In the genomic region with DNA sequence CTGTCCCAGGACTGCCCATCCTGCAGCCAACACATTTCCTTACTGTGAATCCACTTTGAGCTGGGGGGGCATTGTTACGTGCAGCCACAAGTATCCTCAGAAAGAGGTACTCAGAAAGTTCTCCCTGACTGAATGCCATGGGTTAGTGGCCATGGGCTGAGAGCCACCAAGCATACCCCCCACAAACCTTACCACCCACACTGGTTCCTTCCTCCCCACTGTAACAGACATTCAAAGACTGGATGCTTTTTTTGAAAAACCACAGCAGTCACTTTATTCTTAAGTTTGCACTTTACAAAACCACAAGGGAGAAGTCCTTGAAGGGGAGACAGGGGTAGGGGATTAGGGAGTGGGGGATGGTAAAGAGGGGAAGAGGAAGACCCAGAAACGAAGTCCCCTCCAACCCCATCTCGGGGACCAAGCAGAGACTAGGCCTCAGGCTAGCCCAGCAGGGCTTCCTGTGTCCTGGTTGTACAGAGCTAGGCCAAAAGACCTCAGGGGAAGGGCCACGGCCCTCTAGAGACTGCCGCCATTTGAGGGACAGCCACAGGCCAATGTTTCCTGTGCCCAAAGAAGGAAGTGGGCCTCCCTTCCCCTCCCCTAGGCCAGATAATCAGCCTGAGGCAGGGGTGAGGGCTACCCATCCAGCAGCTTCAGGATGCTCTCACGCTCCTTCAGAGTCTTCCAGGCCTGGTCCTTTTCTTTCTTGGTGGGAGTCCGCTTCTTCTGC, we compare ENCODE assay signal across 8 cellular contexts. TPM values are rescaled to one million over a fixed set of nuclear protein-coding genes. Genes with fewer than 3 reads are reported as not detected.
DNase-seq lines count a peak whose midpoint lies in the region; ATAC-seq and TF ChIP-seq lines count a peak whose summit lies in the region.

No MANE protein-coding gene starts in this region.

- peak overlapping the region; percentile 73 to 95 (median 82) for H3K27ac ChIP-seq in BLaER1 treated with 17β-estradiol and CSF1 and Interleukin-3, amounts not matched to agents 10 nM and 100 nM
- H3K27ac ChIP-seq in KMS-11: peak overlapping the region; percentile 37; the same call in 1 of the 2 replicates

- H2AFZ ChIP-seq in KMS-11 (ENCODE audit: low read depth): no peak overlapping the region

- DNase-seq in activated T-helper 2 cell treated with anti-CD3 and anti-CD28 coated beads, Interferon-gamma antibody, Interleukin-2, Interleukin-4, amounts not matched to agents 10 μg/mL and 5 μg/mL and 100 μg/mL, durations not matched to agents 14 hours and 24 hours and 36 hours (ENCODE audit: low spot score): peak; percentile 28
- DNase-seq in natural killer cell treated with Interleukin-12 subunit alpha and Interleukin-12 subunit beta and Interleukin-15 and Interleukin-18, amount 100 ng/mL, for 72 hours (ENCODE audit: low spot score): peak; percentile 76
- no peak for DNase-seq in chondrocyte (ENCODE audit: low spot score)
- DNase-seq in NCI-H1930 (lab: John Stamatoyannopoulos, UW): no peak
- no peak for DNase-seq in NCI-H2107 treated with DMSO at 0.1 percent for 48 hours (lab: John Stamatoyannopoulos, UW; ENCODE audit: unreplicated experiment)

- H3K27me3 ChIP-seq in BLaER1 treated with 17β-estradiol and CSF1 and Interleukin-3, amounts not matched to agents 10 nM and 100 nM: peaks cover 0 to 33% (median 0%) of the 10 kb centered on the region in 11 experiments; a peak in 6 of 22 replicates
- H3K27me3 ChIP-seq in KMS-11 (ENCODE audit: insufficient read depth, low read depth): no peaks in the 10 kb centered on the region

- H3K9me3 Mint-ChIP-seq in activated T-helper 2 cell treated with anti-CD3 and anti-CD28 coated beads, Interferon-gamma antibody, Interleukin-2, Interleukin-4, amounts not matched to agents 10 μg/mL and 5 μg/mL and 100 μg/mL, durations not matched to agents 14 hours and 24 hours and 36 hours: no peaks in the 10 kb centered on the region
- no peaks in the 10 kb centered on the region for H3K9me3 Mint-ChIP-seq in natural killer cell treated with Interleukin-12 subunit alpha and Interleukin-12 subunit beta and Interleukin-15 and Interleukin-18, amount 100 ng/mL, for 72 hours
- no peaks in the 10 kb centered on the region for H3K9me3 Mint-ChIP-seq in chondrocyte (ENCODE audit: low read depth)

- peaks cover 0 to 16% (median 0%) of the 10 kb centered on the region in 11 experiments; a peak in 6 of 22 replicates for H4K20me1 ChIP-seq in BLaER1 treated with 17β-estradiol and CSF1 and Interleukin-3, amounts not matched to agents 10 nM and 100 nM
- no peaks in the 10 kb centered on the region for H4K20me1 ChIP-seq in KMS-11 (ENCODE audit: insufficient read depth)

- H3K79me2 ChIP-seq in KMS-11 (ENCODE audit: insufficient read depth, low read depth): no peaks in the 10 kb centered on the region

- H3K36me3 Mint-ChIP-seq in activated T-helper 2 cell treated with anti-CD3 and anti-CD28 coated beads, Interferon-gamma antibody, Interleukin-2, Interleukin-4, amounts not matched to agents 10 μg/mL and 5 μg/mL and 100 μg/mL, durations not matched to agents 14 hours and 24 hours and 36 hours (ENCODE audit: low read depth): peaks cover 49% of the 10 kb centered on the region
- H3K36me3 Mint-ChIP-seq in natural killer cell treated with Interleukin-12 subunit alpha and Interleukin-12 subunit beta and Interleukin-15 and Interleukin-18, amount 100 ng/mL, for 72 hours: peaks cover 13% of the 10 kb centered on the region
- H3K36me3 Mint-ChIP-seq in chondrocyte (ENCODE audit: low read depth): peaks cover 13% of the 10 kb centered on the region

- no peaks in the 10 kb centered on the region for H3K9me3 ChIP-seq in BLaER1 treated with 17β-estradiol and CSF1 and Interleukin-3, amounts not matched to agents 10 nM and 100 nM (replicated peaks in 1 of 11)

- H3K4me2 ChIP-seq in BLaER1 treated with 17β-estradiol and CSF1 and Interleukin-3, amounts not matched to agents 10 nM and 100 nM: peak overlapping the region; percentile 75 to 95 (median 90)
- H3K4me2 ChIP-seq in KMS-11: peak overlapping the region; percentile 77

- peak overlapping the region; percentile 98 for H3K27ac Mint-ChIP-seq in activated T-helper 2 cell treated with anti-CD3 and anti-CD28 coated beads, Interferon-gamma antibody, Interleukin-2, Interleukin-4, amounts not matched to agents 10 μg/mL and 5 μg/mL and 100 μg/mL, durations not matched to agents 14 hours and 24 hours and 36 hours
- H3K27ac Mint-ChIP-seq in natural killer cell treated with Interleukin-12 subunit alpha and Interleukin-12 subunit beta and Interleukin-15 and Interleukin-18, amount 100 ng/mL, for 72 hours: peak overlapping the region; percentile 93 to 99
- no peak overlapping the region for H3K27ac Mint-ChIP-seq in chondrocyte (ENCODE audit: unreplicated experiment)

- TF ChIP-seq CTCF in KMS-11 (conservative IDR thresholded peaks at IDR 0.05; ENCODE audit: low read depth, low read length) (no peak), chondrocyte (IDR thresholded peaks at IDR 0.05) (no peak)

- peaks cover 1 to 28% (median 11%) of the 10 kb centered on the region in 11 experiments; a peak in 15 of 22 replicates for H3K36me3 ChIP-seq in BLaER1 treated with 17β-estradiol and CSF1 and Interleukin-3, amounts not matched to agents 10 nM and 100 nM
- H3K36me3 ChIP-seq in KMS-11 (ENCODE audit: insufficient read depth): no peaks in the 10 kb centered on the region

- H3K4me3 Mint-ChIP-seq in activated T-helper 2 cell treated with anti-CD3 and anti-CD28 coated beads, Interferon-gamma antibody, Interleukin-2, Interleukin-4, amounts not matched to agents 10 μg/mL and 5 μg/mL and 100 μg/mL, durations not matched to agents 14 hours and 24 hours and 36 hours (ENCODE audit: low read depth): peak overlapping the region; percentile 62
- peak overlapping the region; percentile 59 for H3K4me3 Mint-ChIP-seq in natural killer cell treated with Interleukin-12 subunit alpha and Interleukin-12 subunit beta and Interleukin-15 and Interleukin-18, amount 100 ng/mL, for 72 hours
- no peak overlapping the region for H3K4me3 Mint-ChIP-seq in chondrocyte (ENCODE audit: unreplicated experiment)

- ATAC-seq in GM19397 (IDR thresholded peaks at IDR 0.05; ENCODE audit: unreplicated experiment): peak; percentile 57
- ATAC-seq in natural killer cell treated with Interleukin-12 subunit alpha and Interleukin-12 subunit beta and Interleukin-15 and Interleukin-18, amount 100 ng/mL, for 72 hours: peak; percentile 82 to 85

- intact Hi-C loops in activated T-helper 2 cell treated with anti-CD3 and anti-CD28 coated beads, Interferon-gamma antibody, Interleukin-2, Interleukin-4, amounts not matched to agents 10 μg/mL and 5 μg/mL and 100 μg/mL, durations not matched to agents 14 hours and 24 hours and 36 hours (cut with micrococcal nuclease): loop anchor here (2.0 kb wide), 2 partner anchors 29 to 49 kb away; a partner anchor contains a TSS

- H3K9ac ChIP-seq in BLaER1 treated with 17β-estradiol and CSF1 and Interleukin-3, amounts not matched to agents 10 nM and 100 nM: peak overlapping the region; percentile 55 to 80 (median 71)
- H3K9ac ChIP-seq in KMS-11: peak overlapping the region; percentile 8; the same call in 1 of the 2 replicates

- peaks cover 52 to 68% (median 59%) of the 10 kb centered on the region in 10 experiments for H3K4me1 ChIP-seq in BLaER1 treated with 17β-estradiol and CSF1 and Interleukin-3, amounts not matched to agents 10 nM and 100 nM
- peaks cover 20% of the 10 kb centered on the region for H3K4me1 ChIP-seq in KMS-11 (ENCODE audit: low read depth, poor library complexity, severe bottlenecking)

- peak overlapping the region in 8 of 10 experiments; percentile 12 to 35 (median 24); a peak in 10 of 20 replicates for H3K4me3 ChIP-seq in BLaER1 treated with 17β-estradiol and CSF1 and Interleukin-3, amounts not matched to agents 10 nM and 100 nM
- H3K4me3 ChIP-seq in KMS-11 (IDR thresholded peaks at IDR 0.05; ENCODE audit: insufficient read depth, low read depth, low read length): no peak overlapping the region

- peaks cover 58% of the 10 kb centered on the region for H3K4me1 Mint-ChIP-seq in activated T-helper 2 cell treated with anti-CD3 and anti-CD28 coated beads, Interferon-gamma antibody, Interleukin-2, Interleukin-4, amounts not matched to agents 10 μg/mL and 5 μg/mL and 100 μg/mL, durations not matched to agents 14 hours and 24 hours and 36 hours (ENCODE audit: low read depth)
- H3K4me1 Mint-ChIP-seq in natural killer cell treated with Interleukin-12 subunit alpha and Interleukin-12 subunit beta and Interleukin-15 and Interleukin-18, amount 100 ng/mL, for 72 hours (ENCODE audit: low read depth in 2 of 2): peaks cover 53% of the 10 kb centered on the region in 2 donors
- peaks cover 13% of the 10 kb centered on the region for H3K4me1 Mint-ChIP-seq in chondrocyte (ENCODE audit: low read depth)

- no peaks in the 10 kb centered on the region for H3K27me3 Mint-ChIP-seq in activated T-helper 2 cell treated with anti-CD3 and anti-CD28 coated beads, Interferon-gamma antibody, Interleukin-2, Interleukin-4, amounts not matched to agents 10 μg/mL and 5 μg/mL and 100 μg/mL, durations not matched to agents 14 hours and 24 hours and 36 hours (ENCODE audit: low read depth)
- H3K27me3 Mint-ChIP-seq in natural killer cell treated with Interleukin-12 subunit alpha and Interleukin-12 subunit beta and Interleukin-15 and Interleukin-18, amount 100 ng/mL, for 72 hours: no peaks in the 10 kb centered on the region
- H3K27me3 Mint-ChIP-seq in chondrocyte (ENCODE audit: low read depth): no peaks in the 10 kb centered on the region

RNA-seq across cellular contexts. Expression of a gene that starts 10.1 kb away (rescaled TPM):
- total RNA-seq in activated T-helper 2 cell treated with anti-CD3 and anti-CD28 coated beads, Interferon-gamma antibody, Interleukin-2, Interleukin-4, amounts not matched to agents 10 μg/mL and 5 μg/mL and 100 μg/mL, durations not matched to agents 14 hours and 24 hours and 36 hours: 113 and 116 TPM in 2 replicates
- 10 to 100 TPM; 19.8 to 24.4 TPM for total RNA-seq in natural killer cell treated with Interleukin-12 subunit alpha and Interleukin-12 subunit beta and Interleukin-15 and Interleukin-18, amount 100 ng/mL, for 72 hours
- 9.7 to 20.9 TPM (median 19.3 TPM) in 3 replicates for total RNA-seq in chondrocyte

RNA-seq across cellular contexts. Expression of a gene that starts 12.4 kb away (rescaled TPM):
- 86.6 and 89.2 TPM in 2 replicates for total RNA-seq in activated T-helper 2 cell treated with anti-CD3 and anti-CD28 coated beads, Interferon-gamma antibody, Interleukin-2, Interleukin-4, amounts not matched to agents 10 μg/mL and 5 μg/mL and 100 μg/mL, durations not matched to agents 14 hours and 24 hours and 36 hours
- total RNA-seq in natural killer cell treated with Interleukin-12 subunit alpha and Interleukin-12 subunit beta and Interleukin-15 and Interleukin-18, amount 100 ng/mL, for 72 hours: 10 to 100 TPM; 58.3 to 65.6 TPM
- total RNA-seq in chondrocyte: 42.2 to 69.9 TPM (median 69.6 TPM) in 3 replicates

RNA-seq across cellular contexts. Expression of a gene that starts 13.0 kb away (rescaled TPM):
- total RNA-seq in activated T-helper 2 cell treated with anti-CD3 and anti-CD28 coated beads, Interferon-gamma antibody, Interleukin-2, Interleukin-4, amounts not matched to agents 10 μg/mL and 5 μg/mL and 100 μg/mL, durations not matched to agents 14 hours and 24 hours and 36 hours: 253 and 268 TPM in 2 replicates
- 100 to 1,000 TPM; 323 to 381 TPM for total RNA-seq in natural killer cell treated with Interleukin-12 subunit alpha and Interleukin-12 subunit beta and Interleukin-15 and Interleukin-18, amount 100 ng/mL, for 72 hours
- total RNA-seq in chondrocyte: 150 to 179 TPM (median 177 TPM) in 3 replicates

RNA-seq across cellular contexts. Expression of a gene that starts 30.1 kb away (rescaled TPM):
- total RNA-seq in activated T-helper 2 cell treated with anti-CD3 and anti-CD28 coated beads, Interferon-gamma antibody, Interleukin-2, Interleukin-4, amounts not matched to agents 10 μg/mL and 5 μg/mL and 100 μg/mL, durations not matched to agents 14 hours and 24 hours and 36 hours: 33.0 and 38.4 TPM in 2 replicates
- 10 to 100 TPM; 35.9 to 42.5 TPM for total RNA-seq in natural killer cell treated with Interleukin-12 subunit alpha and Interleukin-12 subunit beta and Interleukin-15 and Interleukin-18, amount 100 ng/mL, for 72 hours
- total RNA-seq in chondrocyte: 23.8 to 26.7 TPM (median 24.2 TPM) in 3 replicates

RNA-seq across cellular contexts. Expression of a gene that starts 30.2 kb away (rescaled TPM):
- total RNA-seq in activated T-helper 2 cell treated with anti-CD3 and anti-CD28 coated beads, Interferon-gamma antibody, Interleukin-2, Interleukin-4, amounts not matched to agents 10 μg/mL and 5 μg/mL and 100 μg/mL, durations not matched to agents 14 hours and 24 hours and 36 hours: 51.0 and 56.5 TPM in 2 replicates
- 10 to 100 TPM; 50.0 to 91.3 TPM for total RNA-seq in natural killer cell treated with Interleukin-12 subunit alpha and Interleukin-12 subunit beta and Interleukin-15 and Interleukin-18, amount 100 ng/mL, for 72 hours
- 31.5 to 44.9 TPM (median 38.7 TPM) in 3 replicates for total RNA-seq in chondrocyte

Comparison
In these comparisons a context has a peak if more than half of its experiments do, and no peak if none do; other contexts are left out.
1. DNase-seq: peak in activated T-helper 2 cell treated with anti-CD3 and anti-CD28 coated beads, Interferon-gamma antibody, Interleukin-2, Interleukin-4, amounts not matched to agents 10 μg/mL and 5 μg/mL and 100 μg/mL, durations not matched to agents 14 hours and 24 hours and 36 hours (single experiment) and natural killer cell treated with Interleukin-12 subunit alpha and Interleukin-12 subunit beta and Interleukin-15 and Interleukin-18, amount 100 ng/mL, for 72 hours (single experiment); none in chondrocyte (single experiment), NCI-H1930 (0 of 2) and NCI-H2107 treated with DMSO at 0.1 percent for 48 hours (single experiment).